Comparison of ENCODE assay signal across 25 cellular contexts in the genomic region with DNA sequence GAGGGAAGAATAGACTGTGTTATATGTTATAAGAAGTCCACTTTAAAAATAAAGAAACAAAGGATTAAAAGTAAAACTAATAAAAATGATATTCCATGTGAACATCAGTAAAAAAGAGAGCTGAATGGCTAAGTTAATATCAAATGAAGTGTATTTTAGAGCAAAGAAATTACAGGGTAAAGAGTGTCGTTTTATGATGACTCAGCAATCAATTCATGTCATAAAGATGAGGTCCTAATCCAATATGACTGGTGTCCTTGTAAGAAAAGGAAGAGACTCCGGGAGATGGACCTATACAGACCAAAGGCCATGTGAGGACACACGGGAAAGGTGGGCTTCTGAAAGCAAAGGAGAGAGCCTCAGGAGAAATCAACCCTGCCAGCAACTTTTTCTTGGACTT.
"Had no signal": no experiment of that assay in that cellular context is flagged by ENCODE, and none has a peak within 500 bp of the region (broad histone marks: within the 10 kb centered on the region; RNA-seq: fewer than 3 reads in every experiment).

No MANE protein-coding gene starts in this region.

- H3K4me1 ChIP-seq: colonic mucosa, esophagus squamous epithelium, gastrocnemius medialis, heart right ventricle, left lung, lower lobe of right lung had no signal

- H3K27ac ChIP-seq: colonic mucosa, epithelial cell of prostate, esophagus squamous epithelium, gastrocnemius medialis, heart right ventricle, left lung, lower lobe of right lung had no signal

- H3K27me3 ChIP-seq: colonic mucosa, esophagus squamous epithelium, gastrocnemius medialis, left lung had no signal

- H3K9me3 ChIP-seq: colonic mucosa, esophagus squamous epithelium, gastrocnemius medialis, lower lobe of right lung, mucosa of descending colon had no signal

- DNase-seq: colonic mucosa; cortex of kidney; effector CD8-positive, alpha-beta T cell; effector memory CD8-positive, alpha-beta T cell; endodermal cell; erythroblast; esophagus squamous epithelium; foreskin fibroblast; foreskin melanocyte; gastrocnemius medialis; glutamatergic neuron; head of caudate nucleus; heart right ventricle; hippocampal formation; left cardiac atrium; left lung; left ventricle myocardium superior; lower lobe of right lung; mesenchymal stem cell; mucosa of descending colon had no signal

- FAIRE-seq: endometrium, islet of Langerhans, keratinocyte had no signal

- H3K4me3 ChIP-seq: colonic mucosa, esophagus squamous epithelium, gastrocnemius medialis, heart right ventricle, left lung, lower lobe of right lung, mucosa of descending colon had no signal

- H3K36me3 ChIP-seq: colonic mucosa, esophagus squamous epithelium, gastrocnemius medialis, heart right ventricle, left lung, lower lobe of right lung had no signal

- ATAC-seq: effector memory CD8-positive, alpha-beta T cell; esophagus mucosa; gastrocnemius medialis; heart right ventricle; left cardiac atrium; left lung; left ventricle myocardium superior; lower lobe of right lung; mucosa of descending colon had no signal
